Comparison of ENCODE assay signal across 1 cellular context in genomic region chr1:11838349-11839272, GRCh38.
TF ChIP-seq lines count a peak whose summit lies in the region.

No MANE protein-coding gene starts in this region.

TF ChIP-seq in K562, 482 proteins besides CTCF, POLR2A, EP300 and RAD21 (continued from another document and continues in another):
- TF ChIP-seq ZBTB33 (CRISPR knock-in tag; IDR thresholded peaks at IDR 0.05) (peak; percentile 63), CC2D1A (IDR thresholded peaks at IDR 0.05) (peak; percentile 91), SOX6 (IDR thresholded peaks at IDR 0.05) (peak; percentile 19; the same call in 1 of the 2 replicates), ZNF124 (CRISPR knock-in tag; IDR thresholded peaks at IDR 0.05) (no peak), CBFB (CRISPR knock-in tag; IDR thresholded peaks at IDR 0.05) (peak; percentile 70; the same call in 1 of the 2 replicates), NFRKB (IDR thresholded peaks at IDR 0.05; ENCODE audit: low read depth) (no peak), ZNF699 (CRISPR knock-in tag; IDR thresholded peaks at IDR 0.05; ENCODE audit: insufficient replicate concordance) (no peak), HDGF (IDR thresholded peaks at IDR 0.05) (peak; percentile 83; the same call in 1 of the 2 replicates), MAZ (CRISPR knock-in tag; conservative IDR thresholded peaks at IDR 0.05 in 1 of 2, IDR thresholded peaks at IDR 0.05 in 1 of 2) (peak in 1 of 2 experiments; percentile 30; a peak in 1 of 4 replicates), TSHZ1 (CRISPR knock-in tag; IDR thresholded peaks at IDR 0.05) (no peak), ARNT (IDR thresholded peaks at IDR 0.05) (peak in 1 of 2 experiments; percentile 40; a peak in 1 of 4 replicates), ZNF253 (CRISPR knock-in tag; conservative IDR thresholded peaks at IDR 0.05) (no peak), ELF1 (tag; IDR thresholded peaks at IDR 0.05) (no peak), TRIM28 (IDR thresholded peaks at IDR 0.05) (no peak), ZNF133 (CRISPR knock-in tag; IDR thresholded peaks at IDR 0.05) (no peak), OTX1 (CRISPR knock-in tag; IDR thresholded peaks at IDR 0.05) (no peak), CSDE1 (IDR thresholded peaks at IDR 0.05) (peak in 1 of 2 experiments; percentile 36; a peak in 1 of 4 replicates), SETDB1 (IDR thresholded peaks at IDR 0.05; ENCODE audit: low read length) (no peak), ZBTB26 (CRISPR knock-in tag; IDR thresholded peaks at IDR 0.05) (no peak), HMBOX1 (IDR thresholded peaks at IDR 0.05) (no peak), THAP12 (CRISPR knock-in tag; IDR thresholded peaks at IDR 0.05) (0 out of 2 replicates have a peak, but pooled peaks have one; percentile 6), ZNF239 (CRISPR knock-in tag; IDR thresholded peaks at IDR 0.05) (peak; percentile 24; the same call in 1 of the 2 replicates), CGGBP1 (CRISPR knock-in tag; IDR thresholded peaks at IDR 0.05) (no peak), VEZF1 (CRISPR knock-in tag; IDR thresholded peaks at IDR 0.05) (no peak), CXXC5 (CRISPR knock-in tag; IDR thresholded peaks at IDR 0.05) (peak; percentile 49; the same call in 1 of the 2 replicates), CTCFL (IDR thresholded peaks at IDR 0.05; ENCODE audit: borderline replicate concordance, insufficient read depth, low read depth, low read length, poor library complexity, severe bottlenecking) (peak; percentile 35), CCNT2 (IDR thresholded peaks at IDR 0.05; ENCODE audit: borderline replicate concordance, extremely low read depth, insufficient read length, low read depth, low read length) (no peak), FOXK1 (CRISPR knock-in tag; IDR thresholded peaks at IDR 0.05; ENCODE audit: borderline replicate concordance) (no peak), POLR3A (IDR thresholded peaks at IDR 0.05; ENCODE audit: borderline replicate concordance, extremely low read depth, insufficient read depth, insufficient read length) (no peak), NR3C1 (CRISPR knock-in tag; IDR thresholded peaks at IDR 0.05) (no peak), TRIM24 (IDR thresholded peaks at IDR 0.05) (no peak), ADNP (tag; IDR thresholded peaks at IDR 0.05) (no peak), SAFB (IDR thresholded peaks at IDR 0.05; ENCODE audit: borderline replicate concordance, low read depth, low read length) (no peak), MEIS2 (IDR thresholded peaks at IDR 0.05; ENCODE audit: partially characterized antibody) (no peak), HNRNPL (IDR thresholded peaks at IDR 0.05; ENCODE audit: low read depth, low read length) (no peak), SRSF3 (IDR thresholded peaks at IDR 0.05; ENCODE audit: insufficient read depth, low read length) (no peak), ZNF24 (IDR thresholded peaks at IDR 0.05) (peak; percentile 66; the same call in 1 of the 2 replicates), DLX4 (CRISPR knock-in tag; IDR thresholded peaks at IDR 0.05) (no peak), ZNF408 (CRISPR knock-in tag; IDR thresholded peaks at IDR 0.05; ENCODE audit: low read depth) (no peak), RAD51 (IDR thresholded peaks at IDR 0.05; ENCODE audit: borderline replicate concordance, low read depth) (no peak), PHB2 (IDR thresholded peaks at IDR 0.05; ENCODE audit: low read depth) (no peak), C11orf30 (IDR thresholded peaks at IDR 0.05; ENCODE audit: low read depth) (no peak), RFX5 (IDR thresholded peaks at IDR 0.05; ENCODE audit: low read depth, low read length) (no peak), MYBL2 (IDR thresholded peaks at IDR 0.05; ENCODE audit: low read depth) (no peak), MYBL2 (CRISPR knock-in tag; IDR thresholded peaks at IDR 0.05; ENCODE audit: borderline replicate concordance) (no peak), CREB1 (IDR thresholded peaks at IDR 0.05) (no peak), CREB1 (CRISPR knock-in tag; IDR thresholded peaks at IDR 0.05) (no peak), RB1 (IDR thresholded peaks at IDR 0.05; ENCODE audit: low read depth) (peak; percentile 72; the same call in 1 of the 2 replicates), ZNF282 (CRISPR knock-in tag; IDR thresholded peaks at IDR 0.05) (no peak), CBX8 (IDR thresholded peaks at IDR 0.05; ENCODE audit: borderline replicate concordance, extremely low read depth, low read depth, low read length, poor library complexity, severe bottlenecking) (no peak), RNF219 (CRISPR knock-in tag; IDR thresholded peaks at IDR 0.05) (no peak), PRPF4 (IDR thresholded peaks at IDR 0.05; ENCODE audit: insufficient read depth, low read depth, low read length, poor library complexity, severe bottlenecking) (no peak), KLF16 (IDR thresholded peaks at IDR 0.05) (peak; percentile 60; the same call in 1 of the 2 replicates), SP1 (CRISPR knock-in tag; IDR thresholded peaks at IDR 0.05) (peak; percentile 60)
